ENCODE assay signal across 1 cellular context in the genomic region with DNA sequence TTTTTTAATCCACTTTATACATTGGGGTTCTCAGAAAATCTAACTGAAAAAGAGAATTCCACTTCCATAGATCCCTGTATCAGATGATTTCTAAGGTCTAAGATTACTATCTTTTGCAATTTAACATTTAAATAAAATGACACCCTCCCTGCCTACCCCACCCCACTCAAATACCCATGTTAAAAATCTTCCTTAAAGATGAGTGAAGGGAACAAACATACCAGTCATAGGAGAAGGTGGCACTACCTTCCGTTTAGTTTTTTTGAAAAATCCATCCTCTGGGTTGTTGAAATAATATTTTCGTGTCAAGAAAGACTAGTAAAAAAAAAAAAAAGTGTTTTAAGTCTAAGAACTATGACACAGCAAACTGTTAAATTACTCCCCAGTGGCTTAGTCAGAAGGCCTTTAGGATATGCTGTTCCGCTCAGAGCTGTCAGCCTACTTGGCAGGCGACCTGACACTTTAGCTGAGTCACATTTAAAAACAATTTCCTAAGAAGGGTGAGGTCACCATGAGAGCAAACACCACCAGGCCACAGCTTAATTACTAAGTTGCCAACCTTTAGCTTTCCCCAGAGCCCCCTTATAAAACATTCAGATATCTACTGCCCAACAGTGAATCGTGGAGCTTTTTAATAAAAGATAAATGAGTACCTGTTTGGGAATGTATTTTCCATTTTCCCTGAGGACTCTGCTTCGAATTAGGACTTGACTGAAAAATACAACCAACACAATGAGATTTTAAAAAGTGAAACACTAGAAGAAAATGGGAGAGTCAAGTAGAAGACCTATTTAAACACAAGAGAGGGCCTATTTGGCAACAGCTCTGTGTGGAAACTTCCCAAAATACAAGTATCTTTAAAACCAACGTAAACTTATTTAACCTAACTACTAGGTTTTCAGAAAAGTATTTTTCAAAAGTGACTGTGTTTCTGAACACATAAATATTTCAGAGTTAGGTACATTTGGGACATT.
TF ChIP-seq lines count a peak whose summit lies in the region.

No MANE protein-coding gene starts in this region.

TF ChIP-seq in GM23338, 12 proteins besides CTCF, POLR2A, EP300 and RAD21 (continued from another document):
- TF ChIP-seq, protein P1, sequence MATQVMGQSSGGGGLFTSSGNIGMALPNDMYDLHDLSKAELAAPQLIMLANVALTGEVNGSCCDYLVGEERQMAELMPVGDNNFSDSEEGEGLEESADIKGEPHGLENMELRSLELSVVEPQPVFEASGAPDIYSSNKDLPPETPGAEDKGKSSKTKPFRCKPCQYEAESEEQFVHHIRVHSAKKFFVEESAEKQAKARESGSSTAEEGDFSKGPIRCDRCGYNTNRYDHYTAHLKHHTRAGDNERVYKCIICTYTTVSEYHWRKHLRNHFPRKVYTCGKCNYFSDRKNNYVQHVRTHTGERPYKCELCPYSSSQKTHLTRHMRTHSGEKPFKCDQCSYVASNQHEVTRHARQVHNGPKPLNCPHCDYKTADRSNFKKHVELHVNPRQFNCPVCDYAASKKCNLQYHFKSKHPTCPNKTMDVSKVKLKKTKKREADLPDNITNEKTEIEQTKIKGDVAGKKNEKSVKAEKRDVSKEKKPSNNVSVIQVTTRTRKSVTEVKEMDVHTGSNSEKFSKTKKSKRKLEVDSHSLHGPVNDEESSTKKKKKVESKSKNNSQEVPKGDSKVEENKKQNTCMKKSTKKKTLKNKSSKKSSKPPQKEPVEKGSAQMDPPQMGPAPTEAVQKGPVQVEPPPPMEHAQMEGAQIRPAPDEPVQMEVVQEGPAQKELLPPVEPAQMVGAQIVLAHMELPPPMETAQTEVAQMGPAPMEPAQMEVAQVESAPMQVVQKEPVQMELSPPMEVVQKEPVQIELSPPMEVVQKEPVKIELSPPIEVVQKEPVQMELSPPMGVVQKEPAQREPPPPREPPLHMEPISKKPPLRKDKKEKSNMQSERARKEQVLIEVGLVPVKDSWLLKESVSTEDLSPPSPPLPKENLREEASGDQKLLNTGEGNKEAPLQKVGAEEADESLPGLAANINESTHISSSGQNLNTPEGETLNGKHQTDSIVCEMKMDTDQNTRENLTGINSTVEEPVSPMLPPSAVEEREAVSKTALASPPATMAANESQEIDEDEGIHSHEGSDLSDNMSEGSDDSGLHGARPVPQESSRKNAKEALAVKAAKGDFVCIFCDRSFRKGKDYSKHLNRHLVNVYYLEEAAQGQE (IDR thresholded peaks at IDR 0.05; ENCODE audit: unreplicated experiment): no peak
- no peak for TF ChIP-seq STAT1 (IDR thresholded peaks at IDR 0.05; ENCODE audit: unreplicated experiment)
- no peak for TF ChIP-seq POLR2AphosphoS5 (IDR thresholded peaks at IDR 0.05; ENCODE audit: low read depth)
- no peak for TF ChIP-seq EZH2phosphoT487 (IDR thresholded peaks at IDR 0.05; ENCODE audit: unreplicated experiment)
- no peak for TF ChIP-seq ZNF331 (CRISPR knock-in tag; IDR thresholded peaks at IDR 0.05; ENCODE audit: low read depth)
